ENCODE assay signal across 30 cellular contexts in the genomic region with DNA sequence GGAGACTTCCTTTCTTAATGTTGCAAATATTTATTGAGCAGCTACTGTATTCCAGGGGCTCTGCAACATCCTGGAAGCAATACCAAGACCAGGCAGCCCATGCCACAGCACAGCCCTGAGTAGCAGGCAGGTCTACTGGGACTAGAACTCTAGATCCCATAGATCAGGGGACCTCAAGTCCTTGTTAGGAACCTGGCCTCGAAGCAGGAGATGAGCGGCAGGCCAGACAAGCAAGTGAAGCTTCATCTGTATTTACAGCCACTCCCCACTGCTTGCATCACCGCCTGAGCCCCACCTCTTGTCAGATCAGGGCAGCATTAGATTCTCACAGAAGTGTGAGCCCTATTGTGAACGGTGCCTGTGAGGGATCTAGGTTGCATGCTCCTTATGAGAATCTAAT.
"Had no signal": no experiment of that assay in that cellular context is flagged by ENCODE, and none has a peak within 500 bp of the region (broad histone marks: within the 10 kb centered on the region; RNA-seq: fewer than 3 reads in every experiment).

No MANE protein-coding gene starts in this region.

- H3K4me1 ChIP-seq: ascending aorta had no signal

- H3K9me3 ChIP-seq: ascending aorta had no signal

- H3K4me3 ChIP-seq: ascending aorta, cardiac muscle cell, MG63 had no signal

- DNase-seq: activated CD4-positive, alpha-beta T cell treated with anti-CD3 and anti-CD28 coated beads, Interleukin-2, amount 10 ng/mL, durations not matched to agents 24 days and 14 days; activated CD4-positive, alpha-beta T cell treated with anti-CD3 and anti-CD28 coated beads, Interleukin-2, amount 50 U/mL, for 4 hours; activated CD8-positive, alpha-beta memory T cell treated with anti-CD3 and anti-CD28 coated beads, Interleukin-2, amount 50 U/mL, for 4 hours; activated naive CD4-positive, alpha-beta T cell; activated naive CD4-positive, alpha-beta T cell treated with anti-CD3 and anti-CD28 coated beads, Interleukin-2, amount 50 U/mL, for 16 hours; activated naive CD8-positive, alpha-beta T cell treated with anti-CD3 and anti-CD28 coated beads, Interleukin-2, amount 10 ng/mL, durations not matched to agents 7 days and 5 days; activated T-cell treated with anti-CD3 and anti-CD28 coated beads for 4 hours; activated T-cell treated with anti-CD3 and anti-CD28 coated beads, Interleukin-2, amount 50 U/mL, for 4 hours; amygdala; IMR-90; Kasumi-1; KBM-7; MG63; NCI-H1048; NCI-H1105 treated with DMSO at 0.1 percent for 48 hours; NCI-H1436 treated with DMSO at 0.1 percent for 48 hours; NCI-H1694 treated with DMSO at 0.1 percent for 48 hours; NCI-H2029; NCI-H446; NCI-H510A treated with DMSO at 0.1 percent for 48 hours; NCI-H69; PC-3; SIG-M5; T1000 had no signal

- H3K27me3 ChIP-seq: ascending aorta, cardiac muscle cell had no signal

- FAIRE-seq: RCC 7860, TTC549 had no signal

- H3K27ac ChIP-seq: ascending aorta, cardiac muscle cell, RWPE1 had no signal

- ATAC-seq: activated T-cell treated with anti-CD3 and anti-CD28 coated beads, Interleukin-2, amount 50 U/mL, for 4 hours; PC-3; Right ventricle myocardium inferior had no signal

- H3K36me3 ChIP-seq: ascending aorta, cardiac muscle cell, MG63 had no signal
